In the genomic region with DNA sequence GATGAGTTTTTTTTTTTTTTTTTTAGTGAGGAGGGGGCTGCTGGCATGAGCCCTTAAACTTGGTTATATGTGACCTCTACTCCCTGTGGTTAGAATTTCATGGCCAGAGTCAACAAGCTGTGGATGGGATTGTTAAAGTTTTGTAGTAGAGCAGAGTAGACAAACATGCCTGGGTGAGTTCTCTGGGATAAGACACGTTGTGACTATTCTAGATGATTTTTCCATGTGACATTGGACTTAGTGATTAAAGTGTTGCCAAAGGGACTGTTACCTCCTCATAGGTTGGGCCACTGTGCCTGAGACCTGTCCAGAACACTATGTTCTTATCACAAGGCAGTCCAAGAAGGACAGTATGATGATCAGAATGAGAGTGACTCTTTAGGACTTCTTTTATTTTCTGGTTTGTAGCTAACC, we compare ENCODE assay signal across 1 cellular context.
A peak's percentile ranks its signal among the peaks of the same experiment; 100 is the strongest.
TF ChIP-seq lines count a peak whose summit lies in the region.

No MANE protein-coding gene starts in this region.

TF ChIP-seq in HepG2, 621 proteins besides CTCF, POLR2A, EP300 and RAD21 (continued from another document):
- TF ChIP-seq, protein P1, sequence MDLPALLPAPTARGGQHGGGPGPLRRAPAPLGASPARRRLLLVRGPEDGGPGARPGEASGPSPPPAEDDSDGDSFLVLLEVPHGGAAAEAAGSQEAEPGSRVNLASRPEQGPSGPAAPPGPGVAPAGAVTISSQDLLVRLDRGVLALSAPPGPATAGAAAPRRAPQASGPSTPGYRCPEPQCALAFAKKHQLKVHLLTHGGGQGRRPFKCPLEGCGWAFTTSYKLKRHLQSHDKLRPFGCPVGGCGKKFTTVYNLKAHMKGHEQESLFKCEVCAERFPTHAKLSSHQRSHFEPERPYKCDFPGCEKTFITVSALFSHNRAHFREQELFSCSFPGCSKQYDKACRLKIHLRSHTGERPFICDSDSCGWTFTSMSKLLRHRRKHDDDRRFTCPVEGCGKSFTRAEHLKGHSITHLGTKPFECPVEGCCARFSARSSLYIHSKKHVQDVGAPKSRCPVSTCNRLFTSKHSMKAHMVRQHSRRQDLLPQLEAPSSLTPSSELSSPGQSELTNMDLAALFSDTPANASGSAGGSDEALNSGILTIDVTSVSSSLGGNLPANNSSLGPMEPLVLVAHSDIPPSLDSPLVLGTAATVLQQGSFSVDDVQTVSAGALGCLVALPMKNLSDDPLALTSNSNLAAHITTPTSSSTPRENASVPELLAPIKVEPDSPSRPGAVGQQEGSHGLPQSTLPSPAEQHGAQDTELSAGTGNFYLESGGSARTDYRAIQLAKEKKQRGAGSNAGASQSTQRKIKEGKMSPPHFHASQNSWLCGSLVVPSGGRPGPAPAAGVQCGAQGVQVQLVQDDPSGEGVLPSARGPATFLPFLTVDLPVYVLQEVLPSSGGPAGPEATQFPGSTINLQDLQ (CRISPR knock-in tag; IDR thresholded peaks at IDR 0.05), result no peak
- peak; percentile 77; the same call in 1 of the 2 replicates for TF ChIP-seq ZBTB20 (CRISPR knock-in tag; IDR thresholded peaks at IDR 0.05; ENCODE audit: borderline replicate concordance, low read depth)
- 0 out of 2 replicates have a peak, but pooled peaks have one; percentile 65 for TF ChIP-seq ZNF124 (CRISPR knock-in tag; IDR thresholded peaks at IDR 0.05)
- TF ChIP-seq, protein P2, sequence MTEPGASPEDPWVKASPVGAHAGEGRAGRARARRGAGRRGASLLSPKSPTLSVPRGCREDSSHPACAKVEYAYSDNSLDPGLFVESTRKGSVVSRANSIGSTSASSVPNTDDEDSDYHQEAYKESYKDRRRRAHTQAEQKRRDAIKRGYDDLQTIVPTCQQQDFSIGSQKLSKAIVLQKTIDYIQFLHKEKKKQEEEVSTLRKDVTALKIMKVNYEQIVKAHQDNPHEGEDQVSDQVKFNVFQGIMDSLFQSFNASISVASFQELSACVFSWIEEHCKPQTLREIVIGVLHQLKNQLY (CRISPR knock-in tag; IDR thresholded peaks at IDR 0.05), result no peak
- TF ChIP-seq, protein P3, sequence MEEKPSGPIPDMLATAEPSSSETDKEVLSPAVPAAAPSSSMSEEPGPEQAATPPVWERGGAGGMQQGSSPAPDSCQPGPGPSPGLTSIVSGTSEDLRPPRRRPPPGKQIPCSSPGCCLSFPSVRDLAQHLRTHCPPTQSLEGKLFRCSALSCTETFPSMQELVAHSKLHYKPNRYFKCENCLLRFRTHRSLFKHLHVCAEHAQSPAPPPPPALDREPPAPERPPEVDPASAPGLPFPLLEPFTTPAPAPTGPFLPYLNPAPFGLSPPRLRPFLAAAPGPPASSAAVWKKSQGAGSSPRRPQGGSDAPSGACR (CRISPR knock-in tag; IDR thresholded peaks at IDR 0.05), result 0 out of 2 replicates have a peak, but pooled peaks have one; percentile 31
- 0 out of 2 replicates have a peak, but pooled peaks have one; percentile 31 for TF ChIP-seq ZMYM2 (CRISPR knock-in tag; IDR thresholded peaks at IDR 0.05)
